In the genomic region with DNA sequence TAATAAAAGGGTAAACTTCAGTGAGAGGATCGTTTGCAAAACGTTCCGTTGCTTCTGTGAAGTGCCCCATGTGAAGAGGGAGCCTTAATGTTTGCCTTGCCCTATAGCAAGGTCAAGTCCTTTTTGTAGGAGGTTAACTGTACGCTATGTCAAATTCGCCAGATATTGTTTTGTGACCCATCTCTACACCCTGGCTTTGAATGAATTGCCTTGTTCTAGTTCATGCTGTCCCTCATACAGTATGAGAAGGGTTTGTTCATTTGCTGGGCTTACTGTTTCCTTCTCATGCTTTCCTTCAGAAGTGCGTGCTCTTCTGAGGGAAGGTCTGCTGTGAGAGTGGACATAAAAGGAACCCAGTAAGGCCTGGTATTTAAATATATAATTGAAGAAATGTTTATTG, we compare ENCODE assay signal across 1 cellular context.
TF ChIP-seq lines count a peak whose summit lies in the region.

No MANE protein-coding gene starts in this region.

TF ChIP-seq in K562, 482 proteins besides CTCF, POLR2A, EP300 and RAD21:
- TF ChIP-seq, protein P1, sequence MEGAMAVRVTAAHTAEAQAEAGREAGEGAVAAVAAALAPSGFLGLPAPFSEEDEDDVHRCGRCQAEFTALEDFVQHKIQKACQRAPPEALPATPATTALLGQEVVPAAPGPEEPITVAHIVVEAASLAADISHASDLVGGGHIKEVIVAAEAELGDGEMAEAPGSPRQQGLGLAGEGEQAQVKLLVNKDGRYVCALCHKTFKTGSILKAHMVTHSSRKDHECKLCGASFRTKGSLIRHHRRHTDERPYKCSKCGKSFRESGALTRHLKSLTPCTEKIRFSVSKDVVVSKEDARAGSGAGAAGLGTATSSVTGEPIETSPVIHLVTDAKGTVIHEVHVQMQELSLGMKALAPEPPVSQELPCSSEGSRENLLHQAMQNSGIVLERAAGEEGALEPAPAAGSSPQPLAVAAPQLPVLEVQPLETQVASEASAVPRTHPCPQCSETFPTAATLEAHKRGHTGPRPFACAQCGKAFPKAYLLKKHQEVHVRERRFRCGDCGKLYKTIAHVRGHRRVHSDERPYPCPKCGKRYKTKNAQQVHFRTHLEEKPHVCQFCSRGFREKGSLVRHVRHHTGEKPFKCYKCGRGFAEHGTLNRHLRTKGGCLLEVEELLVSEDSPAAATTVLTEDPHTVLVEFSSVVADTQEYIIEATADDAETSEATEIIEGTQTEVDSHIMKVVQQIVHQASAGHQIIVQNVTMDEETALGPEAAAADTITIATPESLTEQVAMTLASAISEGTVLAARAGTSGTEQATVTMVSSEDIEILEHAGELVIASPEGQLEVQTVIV (CRISPR knock-in tag; IDR thresholded peaks at IDR 0.05; ENCODE audit: borderline replicate concordance), result no peak
- TF ChIP-seq FOXK2 (conservative IDR thresholded peaks at IDR 0.05 in 1 of 2, IDR thresholded peaks at IDR 0.05 in 1 of 2; ENCODE audit: low read depth in 2 of 2) (no peak), RFX1 (IDR thresholded peaks at IDR 0.05) (no peak), SMARCC2 (IDR thresholded peaks at IDR 0.05; ENCODE audit: low read depth) (no peak), EGR1 (conservative IDR thresholded peaks at IDR 0.05) (no peak), CEBPB (tag; IDR thresholded peaks at IDR 0.05) (no peak), ZNF146 (CRISPR knock-in tag; IDR thresholded peaks at IDR 0.05; ENCODE audit: unreplicated experiment) (no peak), ZNF695 (CRISPR knock-in tag; IDR thresholded peaks at IDR 0.05) (no peak)
- TF ChIP-seq, protein P2, sequence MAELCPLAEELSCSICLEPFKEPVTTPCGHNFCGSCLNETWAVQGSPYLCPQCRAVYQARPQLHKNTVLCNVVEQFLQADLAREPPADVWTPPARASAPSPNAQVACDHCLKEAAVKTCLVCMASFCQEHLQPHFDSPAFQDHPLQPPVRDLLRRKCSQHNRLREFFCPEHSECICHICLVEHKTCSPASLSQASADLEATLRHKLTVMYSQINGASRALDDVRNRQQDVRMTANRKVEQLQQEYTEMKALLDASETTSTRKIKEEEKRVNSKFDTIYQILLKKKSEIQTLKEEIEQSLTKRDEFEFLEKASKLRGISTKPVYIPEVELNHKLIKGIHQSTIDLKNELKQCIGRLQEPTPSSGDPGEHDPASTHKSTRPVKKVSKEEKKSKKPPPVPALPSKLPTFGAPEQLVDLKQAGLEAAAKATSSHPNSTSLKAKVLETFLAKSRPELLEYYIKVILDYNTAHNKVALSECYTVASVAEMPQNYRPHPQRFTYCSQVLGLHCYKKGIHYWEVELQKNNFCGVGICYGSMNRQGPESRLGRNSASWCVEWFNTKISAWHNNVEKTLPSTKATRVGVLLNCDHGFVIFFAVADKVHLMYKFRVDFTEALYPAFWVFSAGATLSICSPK (IDR thresholded peaks at IDR 0.05; ENCODE audit: borderline replicate concordance), result no peak
